ENCODE assay signal across 2 cellular contexts in the genomic region with DNA sequence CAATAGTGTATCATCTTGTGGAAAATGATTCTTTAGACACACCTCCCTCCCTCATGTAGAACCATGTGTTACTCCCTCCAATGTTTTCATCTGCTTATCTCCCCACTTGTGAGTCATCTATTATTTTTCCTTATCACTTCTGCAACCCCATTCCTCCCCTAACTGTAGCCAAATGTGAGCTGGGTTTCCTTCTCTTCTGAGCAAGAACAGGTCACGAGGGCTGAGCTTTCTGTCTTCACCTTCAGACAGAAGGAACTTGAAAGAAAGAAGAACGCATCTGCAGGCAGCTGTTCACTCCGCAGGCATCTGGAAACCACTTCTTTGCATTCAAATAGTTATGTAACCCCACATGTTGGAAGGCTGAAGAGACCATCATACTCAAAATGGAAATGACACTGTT.
A peak's percentile ranks its signal among the peaks of the same experiment; 100 is the strongest.
TF ChIP-seq lines count a peak whose summit lies in the region.

No MANE protein-coding gene starts in this region.

TF ChIP-seq in endothelial cell of umbilical vein, 7 proteins besides CTCF, POLR2A, EP300 and RAD21:
- no peak for TF ChIP-seq EZH2 (IDR thresholded peaks at IDR 0.05; ENCODE audit: borderline replicate concordance, low read depth, low read length, severe bottlenecking)
- peak; percentile 59 for TF ChIP-seq FOS (IDR thresholded peaks at IDR 0.05; ENCODE audit: borderline replicate concordance, insufficient read depth, low read length)
- TF ChIP-seq GATA2 (IDR thresholded peaks at IDR 0.05; ENCODE audit: insufficient read depth, insufficient read length, low read depth, low read length) = peak; percentile 88
- TF ChIP-seq, protein P1, sequence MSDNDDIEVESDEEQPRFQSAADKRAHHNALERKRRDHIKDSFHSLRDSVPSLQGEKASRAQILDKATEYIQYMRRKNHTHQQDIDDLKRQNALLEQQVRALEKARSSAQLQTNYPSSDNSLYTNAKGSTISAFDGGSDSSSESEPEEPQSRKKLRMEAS (IDR thresholded peaks at IDR 0.05; ENCODE audit: insufficient read depth, insufficient read length) = no peak
- TF ChIP-seq MYC (IDR thresholded peaks at IDR 0.05; ENCODE audit: low read depth, low read length) = no peak
- TF ChIP-seq POLR2AphosphoS5 (IDR thresholded peaks at IDR 0.05; ENCODE audit: insufficient read depth, low read depth, low read length) = peak; percentile 36
- TF ChIP-seq JUN (IDR thresholded peaks at IDR 0.05; ENCODE audit: borderline replicate concordance, insufficient read depth, insufficient read length, low read depth) = peak; percentile 69

TF ChIP-seq in SK-N-SH treated with all-trans-retinoic acid at 6 μM for 48 hours, 23 proteins besides CTCF, POLR2A, EP300 and RAD21:
- TF ChIP-seq CSDC2 (CRISPR knock-in tag; IDR thresholded peaks at IDR 0.05) (no peak), ISL1 (CRISPR knock-in tag; IDR thresholded peaks at IDR 0.05) (no peak), RARB (CRISPR knock-in tag; IDR thresholded peaks at IDR 0.05) (no peak), ZFP30 (CRISPR knock-in tag; IDR thresholded peaks at IDR 0.05) (no peak), ESRRG (CRISPR knock-in tag; IDR thresholded peaks at IDR 0.05) (no peak), ZFP3 (CRISPR knock-in tag; IDR thresholded peaks at IDR 0.05) (no peak), GLIS3 (CRISPR knock-in tag; IDR thresholded peaks at IDR 0.05) (no peak), SNAI2 (CRISPR knock-in tag; IDR thresholded peaks at IDR 0.05) (no peak), PPARA (CRISPR knock-in tag; IDR thresholded peaks at IDR 0.05; ENCODE audit: borderline replicate concordance) (no peak), BACH2 (CRISPR knock-in tag; IDR thresholded peaks at IDR 0.05; ENCODE audit: borderline replicate concordance) (no peak), ZNF8 (CRISPR knock-in tag; IDR thresholded peaks at IDR 0.05) (no peak), OSR1 (CRISPR knock-in tag; IDR thresholded peaks at IDR 0.05) (no peak), ZNF70 (CRISPR knock-in tag; IDR thresholded peaks at IDR 0.05) (no peak), ZNF565 (CRISPR knock-in tag; conservative IDR thresholded peaks at IDR 0.05; ENCODE audit: low read depth) (no peak), ZC3H10 (CRISPR knock-in tag; IDR thresholded peaks at IDR 0.05) (no peak)
- TF ChIP-seq, protein P2, sequence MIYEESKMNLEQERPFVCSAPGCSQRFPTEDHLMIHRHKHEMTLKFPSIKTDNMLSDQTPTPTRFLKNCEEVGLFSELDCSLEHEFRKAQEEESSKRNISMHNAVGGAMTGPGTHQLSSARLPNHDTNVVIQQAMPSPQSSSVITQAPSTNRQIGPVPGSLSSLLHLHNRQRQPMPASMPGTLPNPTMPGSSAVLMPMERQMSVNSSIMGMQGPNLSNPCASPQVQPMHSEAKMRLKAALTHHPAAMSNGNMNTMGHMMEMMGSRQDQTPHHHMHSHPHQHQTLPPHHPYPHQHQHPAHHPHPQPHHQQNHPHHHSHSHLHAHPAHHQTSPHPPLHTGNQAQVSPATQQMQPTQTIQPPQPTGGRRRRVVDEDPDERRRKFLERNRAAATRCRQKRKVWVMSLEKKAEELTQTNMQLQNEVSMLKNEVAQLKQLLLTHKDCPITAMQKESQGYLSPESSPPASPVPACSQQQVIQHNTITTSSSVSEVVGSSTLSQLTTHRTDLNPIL (CRISPR knock-in tag; IDR thresholded peaks at IDR 0.05; ENCODE audit: low read depth) = no peak
- TF ChIP-seq, protein P3, sequence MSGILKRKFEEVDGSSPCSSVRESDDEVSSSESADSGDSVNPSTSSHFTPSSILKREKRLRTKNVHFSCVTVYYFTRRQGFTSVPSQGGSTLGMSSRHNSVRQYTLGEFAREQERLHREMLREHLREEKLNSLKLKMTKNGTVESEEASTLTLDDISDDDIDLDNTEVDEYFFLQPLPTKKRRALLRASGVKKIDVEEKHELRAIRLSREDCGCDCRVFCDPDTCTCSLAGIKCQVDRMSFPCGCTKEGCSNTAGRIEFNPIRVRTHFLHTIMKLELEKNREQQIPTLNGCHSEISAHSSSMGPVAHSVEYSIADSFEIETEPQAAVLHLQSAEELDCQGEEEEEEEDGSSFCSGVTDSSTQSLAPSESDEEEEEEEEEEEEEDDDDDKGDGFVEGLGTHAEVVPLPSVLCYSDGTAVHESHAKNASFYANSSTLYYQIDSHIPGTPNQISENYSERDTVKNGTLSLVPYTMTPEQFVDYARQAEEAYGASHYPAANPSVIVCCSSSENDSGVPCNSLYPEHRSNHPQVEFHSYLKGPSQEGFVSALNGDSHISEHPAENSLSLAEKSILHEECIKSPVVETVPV (CRISPR knock-in tag; IDR thresholded peaks at IDR 0.05) = no peak
- TF ChIP-seq, protein P4, sequence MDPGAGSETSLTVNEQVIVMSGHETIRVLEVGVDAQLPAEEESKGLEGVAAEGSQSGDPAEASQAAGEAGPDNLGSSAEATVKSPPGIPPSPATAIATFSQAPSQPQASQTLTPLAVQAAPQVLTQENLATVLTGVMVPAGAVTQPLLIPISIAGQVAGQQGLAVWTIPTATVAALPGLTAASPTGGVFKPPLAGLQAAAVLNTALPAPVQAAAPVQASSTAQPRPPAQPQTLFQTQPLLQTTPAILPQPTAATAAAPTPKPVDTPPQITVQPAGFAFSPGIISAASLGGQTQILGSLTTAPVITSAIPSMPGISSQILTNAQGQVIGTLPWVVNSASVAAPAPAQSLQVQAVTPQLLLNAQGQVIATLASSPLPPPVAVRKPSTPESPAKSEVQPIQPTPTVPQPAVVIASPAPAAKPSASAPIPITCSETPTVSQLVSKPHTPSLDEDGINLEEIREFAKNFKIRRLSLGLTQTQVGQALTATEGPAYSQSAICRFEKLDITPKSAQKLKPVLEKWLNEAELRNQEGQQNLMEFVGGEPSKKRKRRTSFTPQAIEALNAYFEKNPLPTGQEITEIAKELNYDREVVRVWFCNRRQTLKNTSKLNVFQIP (CRISPR knock-in tag; IDR thresholded peaks at IDR 0.05; ENCODE audit: borderline replicate concordance, low read depth) = no peak
- TF ChIP-seq, protein P5, sequence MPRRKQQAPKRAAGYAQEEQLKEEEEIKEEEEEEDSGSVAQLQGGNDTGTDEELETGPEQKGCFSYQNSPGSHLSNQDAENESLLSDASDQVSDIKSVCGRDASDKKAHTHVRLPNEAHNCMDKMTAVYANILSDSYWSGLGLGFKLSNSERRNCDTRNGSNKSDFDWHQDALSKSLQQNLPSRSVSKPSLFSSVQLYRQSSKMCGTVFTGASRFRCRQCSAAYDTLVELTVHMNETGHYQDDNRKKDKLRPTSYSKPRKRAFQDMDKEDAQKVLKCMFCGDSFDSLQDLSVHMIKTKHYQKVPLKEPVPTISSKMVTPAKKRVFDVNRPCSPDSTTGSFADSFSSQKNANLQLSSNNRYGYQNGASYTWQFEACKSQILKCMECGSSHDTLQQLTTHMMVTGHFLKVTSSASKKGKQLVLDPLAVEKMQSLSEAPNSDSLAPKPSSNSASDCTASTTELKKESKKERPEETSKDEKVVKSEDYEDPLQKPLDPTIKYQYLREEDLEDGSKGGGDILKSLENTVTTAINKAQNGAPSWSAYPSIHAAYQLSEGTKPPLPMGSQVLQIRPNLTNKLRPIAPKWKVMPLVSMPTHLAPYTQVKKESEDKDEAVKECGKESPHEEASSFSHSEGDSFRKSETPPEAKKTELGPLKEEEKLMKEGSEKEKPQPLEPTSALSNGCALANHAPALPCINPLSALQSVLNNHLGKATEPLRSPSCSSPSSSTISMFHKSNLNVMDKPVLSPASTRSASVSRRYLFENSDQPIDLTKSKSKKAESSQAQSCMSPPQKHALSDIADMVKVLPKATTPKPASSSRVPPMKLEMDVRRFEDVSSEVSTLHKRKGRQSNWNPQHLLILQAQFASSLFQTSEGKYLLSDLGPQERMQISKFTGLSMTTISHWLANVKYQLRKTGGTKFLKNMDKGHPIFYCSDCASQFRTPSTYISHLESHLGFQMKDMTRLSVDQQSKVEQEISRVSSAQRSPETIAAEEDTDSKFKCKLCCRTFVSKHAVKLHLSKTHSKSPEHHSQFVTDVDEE (CRISPR knock-in tag; IDR thresholded peaks at IDR 0.05) = no peak
